8 cellular contexts compared by ENCODE assay signal in genomic region chr15:52208306-52208946, GRCh38. TPM values are rescaled to one million over a fixed set of nuclear protein-coding genes. Genes with fewer than 3 reads are reported as not detected.
A peak's percentile ranks its signal among the peaks of the same experiment; 100 is the strongest.
DNase-seq lines count a peak whose midpoint lies in the region; ATAC-seq and TF ChIP-seq lines count a peak whose summit lies in the region.

No MANE protein-coding gene starts in this region.

- no peak overlapping the region for H3K4me2 ChIP-seq in mesenchymal stem cell (ENCODE audit: low read length, poor library complexity, severe bottlenecking)

- H4K8ac ChIP-seq in mesenchymal stem cell (ENCODE audit: low read length), result no peak overlapping the region

- H2AK5ac ChIP-seq in mesenchymal stem cell (ENCODE audit: low read length, severe bottlenecking), result no peak overlapping the region

- H2AFZ ChIP-seq in mesenchymal stem cell (ENCODE audit: low read depth, low read length), result no peak overlapping the region

- H4K91ac ChIP-seq in mesenchymal stem cell (ENCODE audit: low read length), result no peak overlapping the region

- no peak overlapping the region for H3K14ac ChIP-seq in mesenchymal stem cell (ENCODE audit: low read length in 2 of 2)

- no peak overlapping the region for H3K23ac ChIP-seq in mesenchymal stem cell (ENCODE audit: low read length in 2 of 2)

- TF ChIP-seq CTCF in coronary artery (IDR thresholded peaks at IDR 0.05), result peak; percentile 21

- DNase-seq in NCI-H345 (lab: John Stamatoyannopoulos, UW) (peak; percentile 19), NCI-H345 treated with DMSO at 0.1 percent for 48 hours (lab: John Stamatoyannopoulos, UW; ENCODE audit: unreplicated experiment) (no peak), NCI-H446 treated with DMSO at 0.1 percent for 48 hours (lab: John Stamatoyannopoulos, UW) (peak; percentile 8), coronary artery (ENCODE audit: low spot score) (no peak), mesenchymal stem cell (peak; percentile 72)
- DNase-seq in activated CD4-positive, alpha-beta T cell treated with anti-CD3 and anti-CD28 coated beads for 36 hours, result peak; percentile 88
- peak; percentile 19 to 55 for DNase-seq in stimulated activated CD8-positive, alpha-beta memory T cell treated with anti-CD3 and anti-CD28 coated beads, Interleukin-4, amount 100 ng/mL, for 4 hours (ENCODE audit: low read depth in 2 of 2, low spot score in 1 of 2)

- no peak overlapping the region for H2BK5ac ChIP-seq in mesenchymal stem cell (ENCODE audit: low read depth, low read length, poor library complexity, severe bottlenecking)

- H3K18ac ChIP-seq in mesenchymal stem cell (ENCODE audit: low read depth in 1 of 2, low read length in 2 of 2), result no peak overlapping the region

- no peak overlapping the region for H3K27ac Mint-ChIP-seq in activated CD4-positive, alpha-beta T cell treated with anti-CD3 and anti-CD28 coated beads for 36 hours

- no peaks in the 10 kb centered on the region for H3K27me3 ChIP-seq in mesenchymal stem cell (ENCODE audit: control insufficient read depth in 1 of 2, insufficient read depth in 1 of 2, low read length in 2 of 2)

- intact Hi-C loops in activated CD4-positive, alpha-beta T cell treated with anti-CD3 and anti-CD28 coated beads for 36 hours (cut with DNase I, micrococcal nuclease), result loop anchor here in 1 of 2 experiments (1.0 to 2.0 kb wide), 2 partner anchors 28 to 46 kb away; no protein-coding TSS in a partner anchor

- no peak overlapping the region for H3K4me3 Mint-ChIP-seq in activated CD4-positive, alpha-beta T cell treated with anti-CD3 and anti-CD28 coated beads for 36 hours

- no peak overlapping the region for H3K4me3 ChIP-seq in coronary artery
- no peak overlapping the region for H3K4me3 ChIP-seq in mesenchymal stem cell (ENCODE audit: insufficient read depth in 1 of 2, low read depth in 1 of 2, low read length in 2 of 2)

- H3K4me1 ChIP-seq in mesenchymal stem cell (ENCODE audit: control insufficient read depth, insufficient read depth, low read depth, low read length), result no peaks in the 10 kb centered on the region

- H2BK12ac ChIP-seq in mesenchymal stem cell (ENCODE audit: low read length in 2 of 2), result no peak overlapping the region

- H3K36me3 ChIP-seq in mesenchymal stem cell (ENCODE audit: control insufficient read depth in 1 of 2, insufficient read depth in 2 of 2, low read depth in 1 of 2, low read length in 2 of 2), result peaks cover 0 to 7% of the 10 kb centered on the region in 2 experiments

- no peaks in the 10 kb centered on the region for H3K27me3 Mint-ChIP-seq in activated CD4-positive, alpha-beta T cell treated with anti-CD3 and anti-CD28 coated beads for 36 hours

- no peaks in the 10 kb centered on the region for H3K9me3 Mint-ChIP-seq in activated CD4-positive, alpha-beta T cell treated with anti-CD3 and anti-CD28 coated beads for 36 hours (ENCODE audit: low read depth)

- WGBS in mesenchymal stem cell, result 0% methylated on average over 2 of the region's 2 CpGs

- H3K36me3 Mint-ChIP-seq in activated CD4-positive, alpha-beta T cell treated with anti-CD3 and anti-CD28 coated beads for 36 hours (ENCODE audit: low read depth), result no peaks in the 10 kb centered on the region

- H2BK120ac ChIP-seq in mesenchymal stem cell (ENCODE audit: low read depth, low read length), result no peak overlapping the region

- no peaks in the 10 kb centered on the region for H3K9me3 ChIP-seq in mesenchymal stem cell (ENCODE audit: control insufficient read depth, low read length)

- CTCF ChIA-PET in activated CD4-positive, alpha-beta T cell treated with anti-CD3 and anti-CD28 coated beads for 36 hours (lab: Charles Lee), result interaction anchor here (0.5 to 3.2 kb wide), 38 partner anchors 9 to 525 kb away, joined by 3 to 18 read pairs (median 4); partner anchors contain the start of gene LEO1

- no peak overlapping the region for H3K9ac ChIP-seq in mesenchymal stem cell (ENCODE audit: low read length)

- no peaks in the 10 kb centered on the region for H3K79me1 ChIP-seq in mesenchymal stem cell (replicated peaks; ENCODE audit: low read length, poor library complexity, severe bottlenecking)

- peak; percentile 90 for ATAC-seq in HG02870 (IDR thresholded peaks at IDR 0.05; ENCODE audit: unreplicated experiment)
- peak; percentile 99 for ATAC-seq in activated CD4-positive, alpha-beta T cell treated with anti-CD3 and anti-CD28 coated beads for 36 hours

- H3K4me1 Mint-ChIP-seq in activated CD4-positive, alpha-beta T cell treated with anti-CD3 and anti-CD28 coated beads for 36 hours, result no peaks in the 10 kb centered on the region

- POLR2A ChIA-PET in activated CD4-positive, alpha-beta T cell treated with anti-CD3 and anti-CD28 coated beads for 36 hours (lab: Charles Lee), result no interaction called here

- no peak overlapping the region for H2BK15ac ChIP-seq in mesenchymal stem cell (ENCODE audit: low read depth, poor library complexity, severe bottlenecking)

- no peak overlapping the region for H3K27ac ChIP-seq in coronary artery
- H3K27ac ChIP-seq in mesenchymal stem cell (ENCODE audit: low read length, poor library complexity, severe bottlenecking), result no peak overlapping the region

- H3K4ac ChIP-seq in mesenchymal stem cell (ENCODE audit: low read depth in 1 of 2, low read length in 2 of 2), result no peak overlapping the region

RNA-seq across cellular contexts. Expression of gene GNB5, which starts 17.2 kb away (rescaled TPM):
- total RNA-seq in activated CD4-positive, alpha-beta T cell treated with anti-CD3 and anti-CD28 coated beads for 36 hours, result 10 to 100 TPM; 11.8 to 19.6 TPM
- 15.8 TPM for polyA plus RNA-seq in mesenchymal stem cell (2013, experiment 1 of 2)
- polyA plus RNA-seq in mesenchymal stem cell (2013, experiment 2 of 2), result 15.7 TPM

Comparison
In these comparisons a context has a peak if more than half of its experiments do, and no peak if none do; other contexts are left out.
1. DNase-seq: peak in NCI-H345 (single experiment), NCI-H446 treated with DMSO at 0.1 percent for 48 hours (single experiment), activated CD4-positive, alpha-beta T cell treated with anti-CD3 and anti-CD28 coated beads for 36 hours (single experiment), mesenchymal stem cell (single experiment) and stimulated activated CD8-positive, alpha-beta memory T cell treated with anti-CD3 and anti-CD28 coated beads, Interleukin-4, amount 100 ng/mL, for 4 hours (2 of 2); none in NCI-H345 treated with DMSO at 0.1 percent for 48 hours (single experiment) and coronary artery (single experiment).